In the genomic region with DNA sequence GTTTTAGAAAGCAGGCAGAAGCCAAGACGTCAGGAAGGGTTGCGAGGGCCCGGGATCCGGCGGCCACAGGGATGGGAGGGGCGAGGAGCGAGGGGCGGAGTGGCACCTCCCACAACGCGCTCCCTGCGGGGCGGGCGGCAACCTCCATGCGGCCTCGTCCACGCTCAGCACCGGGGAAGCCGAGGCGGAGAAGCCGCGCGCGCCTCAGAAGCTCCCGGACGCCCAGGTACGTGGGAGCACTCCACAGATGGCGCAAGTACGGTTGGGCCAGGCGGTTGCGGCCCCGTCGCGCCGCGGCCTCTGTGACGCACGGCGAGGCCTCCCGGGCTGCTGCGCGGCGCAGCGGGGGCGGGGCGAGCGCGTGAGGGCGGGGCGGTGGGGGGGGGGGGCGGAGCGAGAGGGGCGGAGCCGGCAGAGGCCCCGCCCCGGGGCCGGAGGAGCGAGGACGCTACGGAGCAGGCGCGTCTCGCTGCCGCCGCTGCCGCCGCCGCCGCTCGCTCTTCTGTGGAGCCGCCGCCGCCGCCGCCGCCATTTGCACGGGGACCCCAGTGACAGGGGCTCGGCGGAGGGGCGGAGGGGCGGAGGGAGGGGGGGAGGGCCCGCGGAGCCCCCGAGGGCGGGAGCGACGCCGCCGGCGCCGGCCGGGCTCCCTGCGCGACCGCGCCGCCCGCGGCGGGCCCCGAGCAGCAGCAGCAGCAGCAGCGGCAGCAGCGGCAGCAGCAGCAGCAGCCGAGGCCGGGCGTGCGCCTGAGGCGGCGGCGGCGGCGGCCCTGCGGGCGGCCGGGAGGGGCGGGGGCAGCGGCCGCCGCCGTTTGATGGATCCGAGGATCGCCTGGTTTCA, we compare ENCODE assay signal across 8 cellular contexts. TPM values are rescaled to one million over a fixed set of nuclear protein-coding genes. Genes with fewer than 3 reads are reported as not detected.
DNase-seq lines count a peak whose midpoint lies in the region; ATAC-seq and TF ChIP-seq lines count a peak whose summit lies in the region.

A gene (plus strand): TSS at position 500 of the 841 bp plus-strand sequence. CDS start 316 bp downstream, at position 816.

- peak within 1 kb of the TSS; percentile 84 for H3K4me3 Mint-ChIP-seq in activated naive CD4-positive, alpha-beta T cell treated with anti-CD3 and anti-CD28 coated beads, Interleukin-2, amount 10 ng/mL, durations not matched to agents 7 days and 5 days

- H3K4me3 ChIP-seq in SK-N-MC (peak within 1 kb of the TSS; percentile 78), gastroesophageal sphincter (peak within 1 kb of the TSS; percentile 85 to 93)

- CTCF ChIA-PET in activated naive CD4-positive, alpha-beta T cell treated with anti-CD3 and anti-CD28 coated beads, Interleukin-2, amount 10 ng/mL, durations not matched to agents 7 days and 5 days (lab: Charles Lee), result interaction anchor here (1.4 to 1.5 kb wide), 3 partner anchors 32 to 85 kb away, joined by 4 to 11 read pairs (median 7); no protein-coding TSS in a partner anchor

- DNase-seq in GDM1 (lab: John Stamatoyannopoulos, UW), result peak; percentile 60
- DNase-seq in KG1 (lab: John Stamatoyannopoulos, UW), result peak; percentile 55
- DNase-seq in SK-N-MC (ENCODE audit: low read depth, low spot score), result no peak
- DNase-seq in activated naive CD4-positive, alpha-beta T cell treated with anti-CD3 and anti-CD28 coated beads, Interleukin-2, amount 10 ng/mL, durations not matched to agents 7 days and 5 days, result peak; percentile 92
- DNase-seq in occipital lobe (lab: John Stamatoyannopoulos, UW), result peak; percentile 91
- DNase-seq in superior temporal gyrus (ENCODE audit: extremely low spot score), result peak; percentile 79

- H3K36me3 Mint-ChIP-seq in activated naive CD4-positive, alpha-beta T cell treated with anti-CD3 and anti-CD28 coated beads, Interleukin-2, amount 10 ng/mL, durations not matched to agents 7 days and 5 days, result peaks cover 13% of the 10 kb centered on the region

- peak in 1 of 4 experiments; percentile 7 for TF ChIP-seq CTCF in gastroesophageal sphincter (IDR thresholded peaks at IDR 0.05)

- H3K4me1 Mint-ChIP-seq in activated naive CD4-positive, alpha-beta T cell treated with anti-CD3 and anti-CD28 coated beads, Interleukin-2, amount 10 ng/mL, durations not matched to agents 7 days and 5 days, result peaks cover 43% of the 10 kb centered on the region

- peaks cover 0 to 50% (median 0%) of the 10 kb centered on the region in 3 donors for H3K4me1 ChIP-seq in gastroesophageal sphincter

- H3K27ac ChIP-seq in SK-N-MC (peak within 1 kb of the TSS; percentile 73; the same call in 1 of the 2 replicates), gastroesophageal sphincter (peak within 1 kb of the TSS; percentile 60 to 98 (median 96))

- no peaks in the 10 kb centered on the region for H3K9me3 Mint-ChIP-seq in activated naive CD4-positive, alpha-beta T cell treated with anti-CD3 and anti-CD28 coated beads, Interleukin-2, amount 10 ng/mL, durations not matched to agents 7 days and 5 days

- no CpG with 5 or more reads among the region's 121 CpGs for WGBS in gastroesophageal sphincter (ENCODE audit: low coverage in 1 of 2), 2 donors

- peak; percentile 80 to 87 for TF ChIP-seq POLR2A in gastroesophageal sphincter (IDR thresholded peaks at IDR 0.05)

- TF ChIP-seq EP300 in gastroesophageal sphincter (IDR thresholded peaks at IDR 0.05), result no peak

- no peaks in the 10 kb centered on the region for H3K27me3 ChIP-seq in gastroesophageal sphincter

- H3K9me3 ChIP-seq in SK-N-MC (ENCODE audit: low read depth, low read length) (no peaks in the 10 kb centered on the region), gastroesophageal sphincter (no peaks in the 10 kb centered on the region)

- no peaks in the 10 kb centered on the region for H3K27me3 Mint-ChIP-seq in activated naive CD4-positive, alpha-beta T cell treated with anti-CD3 and anti-CD28 coated beads, Interleukin-2, amount 10 ng/mL, durations not matched to agents 7 days and 5 days

- ATAC-seq in GM21786 (IDR thresholded peaks at IDR 0.05; ENCODE audit: unreplicated experiment), result peak; percentile 79
- peak; percentile 93 for ATAC-seq in gastroesophageal sphincter

- H3K36me3 ChIP-seq in SK-N-MC (ENCODE audit: insufficient read depth, low read length) (no peaks in the 10 kb centered on the region), gastroesophageal sphincter (no peaks in the 10 kb centered on the region)

- H3K9ac ChIP-seq in SK-N-MC (ENCODE audit: insufficient read length), result peak within 1 kb of the TSS; percentile 72

- H3K27ac Mint-ChIP-seq in activated naive CD4-positive, alpha-beta T cell treated with anti-CD3 and anti-CD28 coated beads, Interleukin-2, amount 10 ng/mL, durations not matched to agents 7 days and 5 days, result peak within 1 kb of the TSS; percentile 96

RNA-seq across cellular contexts. Expression of the gene that starts here (rescaled TPM):
- total RNA-seq in gastroesophageal sphincter (10 to 100 TPM; 13.9 to 25.7 (median 20.9) TPM), occipital lobe (31.4 TPM)
